In genomic region chr3:61541694-61542093, GRCh38 we compare ENCODE assay signal across 14 cellular contexts. TPM values are rescaled to one million over a fixed set of nuclear protein-coding genes. Genes with fewer than 3 reads are reported as not detected.
DNase-seq lines count a peak whose midpoint lies in the region; ATAC-seq lines count a peak whose summit lies in the region.
"Had no signal": no experiment of that assay in that cellular context is flagged by ENCODE, and none has a peak within 500 bp of the region (broad histone marks: within the 10 kb centered on the region; RNA-seq: fewer than 3 reads in every experiment).

No MANE protein-coding gene starts in this region.

- DNase-seq in NCI-H2171 treated with DMSO at 0.1 percent for 48 hours (lab: John Stamatoyannopoulos, UW) = peak; percentile 11
- DNase-seq in NCI-H2171 (lab: John Stamatoyannopoulos, UW) = no peak
- peak; percentile 82 for DNase-seq in NCI-H82 (lab: John Stamatoyannopoulos, UW)
- peak; percentile 74 for DNase-seq in left kidney (ENCODE audit: low read depth, low spot score)
- peak; percentile 24 for DNase-seq in renal cortical epithelial cell (ENCODE audit: low read depth)
- DNase-seq in activated CD4-positive, alpha-beta T cell treated with anti-CD3 and anti-CD28 coated beads, Interleukin-2, amount 10 ng/mL, durations not matched to agents 7 days and 5 days = no peak
- no peak for DNase-seq in activated gamma-delta T cell (lab: John Stamatoyannopoulos, UW)
- DNase-seq: C1 segment of cervical spinal cord; CD4-positive, alpha-beta T cell; DND-41; GDM1; HCEC 1CT had no signal

- no peaks in the 10 kb centered on the region for H3K4me1 Mint-ChIP-seq in activated T-helper 17 cell treated with anti-CD3 and anti-CD28 coated beads, Interleukin-2, amount 50 U/mL, for 72 hours
- H3K4me1 Mint-ChIP-seq in activated CD4-positive, alpha-beta T cell treated with anti-CD3 and anti-CD28 coated beads, Interleukin-2, amount 10 ng/mL, durations not matched to agents 7 days and 5 days = no peaks in the 10 kb centered on the region
- H3K4me1 Mint-ChIP-seq: B cell had no signal

- H3K9me3 Mint-ChIP-seq in activated T-helper 17 cell treated with anti-CD3 and anti-CD28 coated beads, Interleukin-2, amount 50 U/mL, for 72 hours = peaks cover 8% of the 10 kb centered on the region
- H3K9me3 Mint-ChIP-seq in activated CD4-positive, alpha-beta T cell treated with anti-CD3 and anti-CD28 coated beads, Interleukin-2, amount 10 ng/mL, durations not matched to agents 7 days and 5 days = no peaks in the 10 kb centered on the region
- H3K9me3 Mint-ChIP-seq: CD4-positive, alpha-beta T cell had no signal

- no peaks in the 10 kb centered on the region for H3K36me3 Mint-ChIP-seq in activated T-helper 17 cell treated with anti-CD3 and anti-CD28 coated beads, Interleukin-2, amount 50 U/mL, for 72 hours (ENCODE audit: low read depth)
- no peaks in the 10 kb centered on the region for H3K36me3 Mint-ChIP-seq in activated CD4-positive, alpha-beta T cell treated with anti-CD3 and anti-CD28 coated beads, Interleukin-2, amount 10 ng/mL, durations not matched to agents 7 days and 5 days (ENCODE audit: low read depth)

- peaks cover 4% of the 10 kb centered on the region for H3K27me3 Mint-ChIP-seq in activated T-helper 17 cell treated with anti-CD3 and anti-CD28 coated beads, Interleukin-2, amount 50 U/mL, for 72 hours
- peaks cover 3% of the 10 kb centered on the region for H3K27me3 Mint-ChIP-seq in activated CD4-positive, alpha-beta T cell treated with anti-CD3 and anti-CD28 coated beads, Interleukin-2, amount 10 ng/mL, durations not matched to agents 7 days and 5 days

- no peak for ATAC-seq in activated T-helper 17 cell treated with anti-CD3 and anti-CD28 coated beads, Interleukin-2, amount 50 U/mL, for 72 hours (replicated peaks)

- H3K4me3 Mint-ChIP-seq in activated T-helper 17 cell treated with anti-CD3 and anti-CD28 coated beads, Interleukin-2, amount 50 U/mL, for 72 hours = no peak overlapping the region
- H3K4me3 Mint-ChIP-seq in activated CD4-positive, alpha-beta T cell treated with anti-CD3 and anti-CD28 coated beads, Interleukin-2, amount 10 ng/mL, durations not matched to agents 7 days and 5 days = no peak overlapping the region
- H3K4me3 Mint-ChIP-seq: B cell; CD4-positive, alpha-beta T cell had no signal

- no peak overlapping the region for H3K27ac Mint-ChIP-seq in activated T-helper 17 cell treated with anti-CD3 and anti-CD28 coated beads, Interleukin-2, amount 50 U/mL, for 72 hours
- no peak overlapping the region for H3K27ac Mint-ChIP-seq in activated CD4-positive, alpha-beta T cell treated with anti-CD3 and anti-CD28 coated beads, Interleukin-2, amount 10 ng/mL, durations not matched to agents 7 days and 5 days
- H3K27ac Mint-ChIP-seq: B cell; CD4-positive, alpha-beta T cell had no signal

- CTCF ChIA-PET in activated CD4-positive, alpha-beta T cell treated with anti-CD3 and anti-CD28 coated beads, Interleukin-2, amount 10 ng/mL, durations not matched to agents 7 days and 5 days (lab: Charles Lee) = no interaction called here

- POLR2A ChIA-PET in activated CD4-positive, alpha-beta T cell treated with anti-CD3 and anti-CD28 coated beads, Interleukin-2, amount 10 ng/mL, durations not matched to agents 7 days and 5 days (lab: Charles Lee) = no interaction called here

RNA-seq across cellular contexts. Expression of gene PTPRG, which starts 19.7 kb away (rescaled TPM):
- total RNA-seq in renal cortical epithelial cell = 29.2 and 119 TPM in 2 replicates
- not detected for total RNA-seq in activated T-helper 17 cell treated with anti-CD3 and anti-CD28 coated beads, Interleukin-2, amount 50 U/mL, for 72 hours
- total RNA-seq in activated CD4-positive, alpha-beta T cell treated with anti-CD3 and anti-CD28 coated beads, Interleukin-2, amount 10 ng/mL, durations not matched to agents 7 days and 5 days = not detected

Comparison
In these comparisons a context has a peak if more than half of its experiments do, and no peak if none do; other contexts are left out.
1. DNase-seq: peak in NCI-H2171 treated with DMSO at 0.1 percent for 48 hours (single experiment), NCI-H82 (single experiment), left kidney (single experiment) and renal cortical epithelial cell (single experiment); none in NCI-H2171 (single experiment), activated CD4-positive, alpha-beta T cell treated with anti-CD3 and anti-CD28 coated beads, Interleukin-2, amount 10 ng/mL, durations not matched to agents 7 days and 5 days (single experiment) and activated gamma-delta T cell (single experiment).
2. RNA of gene PTPRG, which starts 19.7 kb away (total RNA-seq): 29.2 to 119 TPM in renal cortical epithelial cell; not detected in activated T-helper 17 cell treated with anti-CD3 and anti-CD28 coated beads, Interleukin-2, amount 50 U/mL, for 72 hours and not detected in activated CD4-positive, alpha-beta T cell treated with anti-CD3 and anti-CD28 coated beads, Interleukin-2, amount 10 ng/mL, durations not matched to agents 7 days and 5 days; every median in the first group is over 10 times any median in the second.